Comparison of ENCODE assay signal across 9 cellular contexts in genomic region chr1:75916834-75917233, GRCh38. TPM values are rescaled to one million over a fixed set of nuclear protein-coding genes. Genes with fewer than 3 reads are reported as not detected.
"Had no signal": no experiment of that assay in that cellular context is flagged by ENCODE, and none has a peak within 500 bp of the region (broad histone marks: within the 10 kb centered on the region; RNA-seq: fewer than 3 reads in every experiment).

No MANE protein-coding gene starts in this region.

- H3K4me3 ChIP-seq: GM23248, GM23338, HAP-1 had no signal

- DNase-seq: GM23248, GOT3, H7, H9, HCEC 1CT, HFFc6 had no signal

RNA-seq across cellular contexts. Expression of gene ASB17, which starts 15.4 kb away (rescaled TPM):
- polyA plus RNA-seq: GM23248, GM23338, H1 had no signal
